Comparison of ENCODE assay signal across 33 cellular contexts in the genomic region with DNA sequence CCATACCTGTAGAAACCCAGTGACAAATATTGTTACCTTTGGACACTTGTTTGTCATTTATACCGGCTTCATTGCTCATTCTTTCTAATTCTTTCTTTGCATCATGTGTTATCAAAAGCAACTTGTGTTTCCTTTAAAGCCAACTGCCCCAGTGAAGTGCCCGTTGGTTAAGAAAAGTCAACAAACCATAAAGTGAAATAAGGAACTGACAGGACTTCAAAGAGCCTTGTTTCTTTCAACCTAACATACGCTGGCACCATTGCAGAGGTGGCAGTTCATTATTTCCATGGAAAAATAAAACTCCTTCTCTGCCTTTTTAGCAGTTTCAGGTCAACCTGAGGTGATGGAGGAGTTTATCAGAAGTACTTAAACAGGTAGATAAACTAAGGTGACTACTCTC. TPM values are rescaled to one million over a fixed set of nuclear protein-coding genes. Genes with fewer than 3 reads are reported as not detected.
DNase-seq lines count a peak whose midpoint lies in the region; ATAC-seq, FAIRE-seq and TF ChIP-seq lines count a peak whose summit lies in the region.
"Had no signal": no experiment of that assay in that cellular context is flagged by ENCODE, and none has a peak within 500 bp of the region (broad histone marks: within the 10 kb centered on the region; RNA-seq: fewer than 3 reads in every experiment).

No MANE protein-coding gene starts in this region.

- FAIRE-seq in GM12878 (lab: Jason Lieb, UNC) (no peak), small intestine (lab: Jason Lieb, UNC) (no peak)
- FAIRE-seq: endothelial cell of umbilical vein, H54, HTR-8/SVneo, K562 had no signal

- H3K36me3 ChIP-seq in GM12878 (ENCODE audit: control insufficient read depth in 2 of 2, insufficient read depth in 2 of 2, low read length in 1 of 2) (no peaks in the 10 kb centered on the region), small intestine (ENCODE audit: control insufficient read depth in 2 of 2, insufficient read depth in 2 of 2, low read length in 2 of 2) (no peaks in the 10 kb centered on the region)
- H3K36me3 ChIP-seq: gastrocnemius medialis, MG63 had no signal

- no peaks in the 10 kb centered on the region for H3K4me1 ChIP-seq in GM12878 (ENCODE audit: control insufficient read depth, insufficient read depth, low read length)
- peaks cover 0 to 2% of the 10 kb centered on the region in 2 donors for H3K4me1 ChIP-seq in small intestine (ENCODE audit: control insufficient read depth in 2 of 2, insufficient read depth in 1 of 2, low read depth in 1 of 2, low read length in 1 of 2)
- H3K4me1 ChIP-seq: gastrocnemius medialis had no signal

- CTCF ChIA-PET in GM12878 (lab: Yijun Ruan, JAX): interaction anchor here (0.9 to 1.9 kb wide), 2 partner anchors 10 to 566 kb away, joined by 3 to 7 read pairs; no protein-coding TSS in a partner anchor

- peak; percentile 76 for ATAC-seq in GM12878
- no peak for ATAC-seq in GM19328 (IDR thresholded peaks at IDR 0.05; ENCODE audit: unreplicated experiment)
- ATAC-seq in GM18858 (IDR thresholded peaks at IDR 0.05; ENCODE audit: unreplicated experiment): no peak
- ATAC-seq: gastrocnemius medialis, K562, PC-3 had no signal

- H3K79me2 ChIP-seq in GM12878 (ENCODE audit: control insufficient read depth, insufficient read depth, low read length): no peaks in the 10 kb centered on the region

- SMC1A ChIA-PET in GM12878 (lab: Charles Lee; ENCODE audit: uncharacterized antibody, unreplicated experiment): interaction anchor here (0.8 to 1.2 kb wide), 2 partner anchors 9 to 10 kb away, joined by 3 read pairs; no protein-coding TSS in a partner anchor

- POLR2A ChIA-PET in GM12878 (lab: Charles Lee): no interaction called here

- H3K4me2 ChIP-seq in GM12878 (ENCODE audit: control insufficient read depth, insufficient read depth): no peak overlapping the region
- H3K4me2 ChIP-seq: SK-N-SH had no signal

- no peak overlapping the region for H3K9ac ChIP-seq in GM12878 (ENCODE audit: control insufficient read depth, insufficient read depth, low read length)
- H3K9ac ChIP-seq: SK-N-SH had no signal

- RAD21 ChIA-PET in GM12878 (lab: Charles Lee; ENCODE audit: unreplicated experiment): no interaction called here

- intact Hi-C loops in GM12878 (cut with micrococcal nuclease; ENCODE audit: unreplicated experiment): no loop called here

- peak; percentile 5 for DNase-seq in NCI-H2196 treated with DMSO at 0.1 percent for 48 hours (lab: John Stamatoyannopoulos, UW; ENCODE audit: unreplicated experiment)
- no peak for DNase-seq in NCI-H2196 (lab: John Stamatoyannopoulos, UW; ENCODE audit: unreplicated experiment)
- peak; percentile 60 for DNase-seq in NB4 (ENCODE audit: low read depth)
- DNase-seq in GM12878 (ENCODE audit: low read depth, low spot score): peak; percentile 7
- peak; percentile 86 for DNase-seq in small intestine
- no peak for DNase-seq in iPS-NIHi11 (ENCODE audit: low spot score)
- DNase-seq: amygdala; DMS79 treated with DMSO at 0.1 percent for 48 hours; gastrocnemius medialis; GDM1; MG63; NCI-H1436 treated with DMSO at 0.1 percent for 48 hours; NCI-H2107; NCI-H446 treated with DMSO at 0.1 percent for 48 hours; PC-3; SK-N-SH; stimulated activated naive CD4-positive, alpha-beta T cell; T-helper 2 cell had no signal

- no peaks in the 10 kb centered on the region for H3K27me3 ChIP-seq in GM12878 (replicated peaks in 1 of 2; ENCODE audit: control insufficient read depth in 2 of 2, insufficient read depth in 2 of 2, low read length in 1 of 2)
- H3K27me3 ChIP-seq in small intestine (ENCODE audit: control insufficient read depth in 2 of 2, insufficient read depth in 2 of 2, low read length in 2 of 2): no peaks in the 10 kb centered on the region
- H3K27me3 ChIP-seq: gastrocnemius medialis, MG63 had no signal

- no peak for TF ChIP-seq POLR2A in NB4 (IDR thresholded peaks at IDR 0.05; ENCODE audit: extremely low read depth, insufficient read length)
- no peak for TF ChIP-seq POLR2A in GM12878 (IDR thresholded peaks at IDR 0.05; ENCODE audit: low read depth, low read length)

- 1% methylated on average over 3 of the region's 3 CpGs for WGBS in GM12878 (ENCODE audit: insufficient coverage, insufficient replicate concordance, low lambda C conversion rate, missing lambda C conversion rate)
- 8 to 34% (median 15%) methylated on average over 3 of the region's 3 CpGs for WGBS in small intestine, 3 donors

- TF ChIP-seq RAD21 in GM12878 (IDR thresholded peaks at IDR 0.05; ENCODE audit: insufficient read depth, low read depth, low read length): no peak

- in situ Hi-C loops in GM12878 (cut with MboI): no loop called here

- H3K27ac ChIP-seq in GM12878 (ENCODE audit: control insufficient read depth, insufficient read depth) (no peak overlapping the region), small intestine (ENCODE audit: low read depth in 1 of 2, low read length in 1 of 2) (peak overlapping the region in 1 of 2 donors; percentile 62)
- H3K27ac ChIP-seq: 22Rv1, gastrocnemius medialis had no signal

- no peak overlapping the region for H2AFZ ChIP-seq in GM12878 (ENCODE audit: control insufficient read depth, low read depth, low read length)

- no TSS peak for BruUV-seq in GM12878 (replicated peaks; lab: Mats Ljungman, UMichigan)

- no peaks in the 10 kb centered on the region for H4K20me1 ChIP-seq in GM12878 (ENCODE audit: control insufficient read depth, insufficient read depth)

- H3K9me3 ChIP-seq in GM12878 (replicated peaks; ENCODE audit: control insufficient read depth, insufficient read depth, low read length) (no peaks in the 10 kb centered on the region), small intestine (ENCODE audit: control insufficient read depth, low read depth) (no peaks in the 10 kb centered on the region)
- H3K9me3 ChIP-seq: gastrocnemius medialis, MG63, SK-N-SH had no signal

- TF ChIP-seq CTCF in NB4 (IDR thresholded peaks at IDR 0.05; ENCODE audit: low read depth, low read length): no peak
- no peak for TF ChIP-seq CTCF in GM12878 (IDR thresholded peaks at IDR 0.05 in 2 of 3, conservative IDR thresholded peaks at IDR 0.05 in 1 of 3; ENCODE audit: control insufficient read depth in 2 of 3, extremely low read depth in 1 of 3, insufficient read depth in 1 of 3, low read depth in 3 of 3, low read length in 3 of 3)

- H3K4me3 ChIP-seq in NB4 (ENCODE audit: low read depth, low read length) (no peak overlapping the region), GM12878 (no peak overlapping the region), small intestine (ENCODE audit: low read depth in 1 of 2, low read length in 2 of 2) (no peak overlapping the region)
- H3K4me3 ChIP-seq: gastrocnemius medialis, K562, MG63 had no signal

- 0 out of 4 replicates have a peak, but pooled peaks of 1 of the 2 experiments have one; percentile 12 for TF ChIP-seq EP300 in GM12878 (IDR thresholded peaks at IDR 0.05; ENCODE audit: borderline replicate concordance in 1 of 2, control insufficient read depth in 1 of 2, low read depth in 2 of 2, low read length in 2 of 2)

TF ChIP-seq in GM12878, 131 proteins besides CTCF, POLR2A, EP300 and RAD21 (continues in another document):
- no peak for TF ChIP-seq BMI1 (IDR thresholded peaks at IDR 0.05; ENCODE audit: borderline replicate concordance)
- no peak for TF ChIP-seq SUPT20H (IDR thresholded peaks at IDR 0.05; ENCODE audit: borderline replicate concordance, control insufficient read depth, low read depth, low read length)
- TF ChIP-seq CREM (IDR thresholded peaks at IDR 0.05; ENCODE audit: low read depth): no peak
- TF ChIP-seq HDAC6 (IDR thresholded peaks at IDR 0.05; ENCODE audit: unreplicated experiment): no peak
- no peak for TF ChIP-seq SUZ12 (IDR thresholded peaks at IDR 0.05; ENCODE audit: unreplicated experiment)

RNA-seq across cellular contexts. Expression of gene FERMT1, which starts 28.8 kb away (rescaled TPM):
- 1.0 and 2.1 TPM in 2 replicates for total RNA-seq in GM12878 (2013; cell fraction: nucleolus; rRNA removed)
- total RNA-seq in GM12878 (2014; rRNA removed): 0.62 and 0.82 TPM in 2 replicates
- 0.46 and 0.58 TPM in 2 replicates for total RNA-seq in GM12878 (2014; rRNA removed; fragmentation: Illumina TruSeq; extraction: Trizol)
- total RNA-seq in GM12878 (2021): 0.66 and 0.74 TPM in 2 replicates
- polyA plus RNA-seq in GM12878 (2011; ENCODE audit: low read depth): not detected
- 2.0 and 3.1 TPM in 2 replicates for polyA plus RNA-seq in GM12878 (2011; rRNA removed)
- polyA plus RNA-seq in GM12878 (2011; cell fraction: cytosol; rRNA removed): 2.4 TPM in 2 replicates
- polyA plus RNA-seq in GM12878 (2011; cell fraction: nucleus; rRNA removed): 2.0 TPM in 2 replicates
- polyA plus RNA-seq in GM12878 (2012): 0.07 TPM in 1 of 2 replicates, not detected in the other
- polyA plus RNA-seq in GM12878 (2014; fragmentation: Illumina TruSeq; extraction: Trizol): 0.46 and 0.72 TPM in 2 replicates
- under 1 TPM; 0.08 to 0.26 TPM for polyA plus RNA-seq in GM12878 (2014; fragmentation: Nextera tagmentation; extraction: Ambion mirVana)
- polyA plus RNA-seq in GM12878 (2014; rRNA removed): 0.32 and 1.5 TPM in 2 replicates
- under 1 TPM; 0.04 to 0.29 TPM for polyA plus RNA-seq in GM12878 (2016; fragmentation: Nextera tagmentation; extraction: Ambion mirVana)
- polyA minus RNA-seq in GM12878 (2011; rRNA and poly(A)+ RNA removed): 1.2 and 1.6 TPM in 2 replicates
- 1.5 and 2.3 TPM in 2 replicates for polyA minus RNA-seq in GM12878 (2011; cell fraction: cytosol; rRNA and poly(A)+ RNA removed)
- polyA minus RNA-seq in GM12878 (2011; cell fraction: nucleus; rRNA and poly(A)+ RNA removed): 0.85 and 0.96 TPM in 2 replicates
- 10 to 100 TPM in 1 of 3 donors, 1 to 10 TPM in 2; 3.2 to 25.2 (median 7.4) TPM for polyA plus RNA-seq in small intestine
- total RNA-seq: skeletal muscle tissue had no signal
- polyA plus RNA-seq: CD14-positive monocyte, K562 had no signal

RNA-seq across cellular contexts. Expression of gene LRRN4, which starts 40.2 kb away (rescaled TPM):
- not detected in 2 replicates for total RNA-seq in GM12878 (2013; cell fraction: nucleolus; rRNA removed)
- total RNA-seq in GM12878 (2014; rRNA removed) (not detected in 2 replicates), GM12878 (2014; rRNA removed; fragmentation: Illumina TruSeq; extraction: Trizol) (not detected in 2 replicates), GM12878 (2021) (not detected in 2 replicates)
- polyA plus RNA-seq in GM12878 (2011; ENCODE audit: low read depth): not detected
- polyA plus RNA-seq in GM12878 (2011; rRNA removed) (not detected in 2 replicates), GM12878 (2014; fragmentation: Illumina TruSeq; extraction: Trizol) (not detected in 2 replicates), GM12878 (2014; fragmentation: Nextera tagmentation; extraction: Ambion mirVana) (not detected), GM12878 (2014; rRNA removed) (0.03 TPM in 1 of 2 replicates, not detected in the other), GM12878 (2016; fragmentation: Nextera tagmentation; extraction: Ambion mirVana) (under 1 TPM in 1 of 2 experiments, not detected in 1; 0.11 TPM), small intestine (under 1 TPM in 1 of 3 donors, not detected in 2; 0.06 TPM)
- 0.01 and 0.02 TPM in 2 replicates for polyA plus RNA-seq in GM12878 (2011; cell fraction: cytosol; rRNA removed)
- 0.06 TPM in 1 of 2 replicates, not detected in the other for polyA plus RNA-seq in GM12878 (2011; cell fraction: nucleus; rRNA removed)
- 0.04 and 0.05 TPM in 2 replicates for polyA plus RNA-seq in GM12878 (2012)
- polyA minus RNA-seq in GM12878 (2011; rRNA and poly(A)+ RNA removed): not detected in 2 replicates
- polyA minus RNA-seq in GM12878 (2011; cell fraction: cytosol; rRNA and poly(A)+ RNA removed): not detected in 2 replicates
- polyA minus RNA-seq in GM12878 (2011; cell fraction: nucleus; rRNA and poly(A)+ RNA removed): not detected in 2 replicates
- total RNA-seq: chondrocyte, endothelial cell of umbilical vein, gastrocnemius medialis, K562, lung microvascular endothelial cell, mononuclear cell, osteocyte, ureter had no signal
- polyA plus RNA-seq: CD14-positive monocyte, endothelial cell of umbilical vein, fibroblast of lung, K562 had no signal

Comparison
In these comparisons a context has a peak if more than half of its experiments do, and no peak if none do; other contexts are left out.
1. DNase-seq: peak in NCI-H2196 treated with DMSO at 0.1 percent for 48 hours (single experiment), NB4 (single experiment), GM12878 (single experiment) and small intestine (single experiment); none in NCI-H2196 (single experiment) and iPS-NIHi11 (single experiment).